Comparison of ENCODE assay signal across 17 cellular contexts in genomic region chr22:39294571-39295468, GRCh38. TPM values are rescaled to one million over a fixed set of nuclear protein-coding genes. Genes with fewer than 3 reads are reported as not detected.
A peak's percentile ranks its signal among the peaks of the same experiment; 100 is the strongest.
DNase-seq lines count a peak whose midpoint lies in the region; ATAC-seq and TF ChIP-seq lines count a peak whose summit lies in the region.
"Had no signal": no experiment of that assay in that cellular context is flagged by ENCODE, and none has a peak within 500 bp of the region (broad histone marks: within the 10 kb centered on the region; RNA-seq: fewer than 3 reads in every experiment).

No MANE protein-coding gene starts in this region.

- ATAC-seq in stimulated activated memory B cell treated with anti-CD40 and anti-IgM and Interleukin-4, amounts not matched to agents 10 μg/mL and 1 μg/mL and 100 μg/mL, for 72 hours, result no peak
- ATAC-seq in HG03039 (IDR thresholded peaks at IDR 0.05; ENCODE audit: unreplicated experiment), result no peak
- no peak for ATAC-seq in GM19463 (IDR thresholded peaks at IDR 0.05; ENCODE audit: unreplicated experiment)
- ATAC-seq: GM23338 had no signal

- H3K4ac ChIP-seq in mesenchymal stem cell (ENCODE audit: low read depth in 1 of 2, low read length in 2 of 2), result peak overlapping the region in 1 of 2 experiments; percentile 37

- H4K91ac ChIP-seq in mesenchymal stem cell (ENCODE audit: low read length), result peak overlapping the region; percentile 78

- peaks cover 8% of the 10 kb centered on the region for H3K27me3 Mint-ChIP-seq in stimulated activated memory B cell treated with anti-CD40 and anti-IgM and Interleukin-4, amounts not matched to agents 10 μg/mL and 1 μg/mL and 100 μg/mL, for 72 hours

- H3K27me3 ChIP-seq in PC-9 (ENCODE audit: insufficient read depth, low read depth) (no peaks in the 10 kb centered on the region), mesenchymal stem cell (ENCODE audit: control insufficient read depth in 1 of 2, insufficient read depth in 1 of 2, low read length in 2 of 2) (peaks cover 0 to 47% of the 10 kb centered on the region in 2 experiments)

- H3K27ac ChIP-seq in C4-2B (peak overlapping the region; percentile 68; the same call in 1 of the 2 replicates), PC-9 (no peak overlapping the region), mesenchymal stem cell (ENCODE audit: low read length, poor library complexity, severe bottlenecking) (no peak overlapping the region)

- H3F3A ChIP-seq in PC-9 (ENCODE audit: insufficient read depth, low read depth), result peaks cover 67% of the 10 kb centered on the region

- DNase-seq in PC-9 (no peak), mesenchymal stem cell (no peak), middle frontal gyrus (ENCODE audit: extremely low spot score, low spot score) (no peak)
- DNase-seq: ACHN, AML-193, COR-L47, HFFc6, Kasumi-1, NCI-H1417, NCI-H1930, NCI-H446, NCI-H69 had no signal

- no peaks in the 10 kb centered on the region for H3K9me2 ChIP-seq in PC-9 (ENCODE audit: insufficient read depth)

- no peak overlapping the region for H3K14ac ChIP-seq in mesenchymal stem cell (ENCODE audit: low read length in 2 of 2)

- H3K36me3 ChIP-seq in PC-9 (ENCODE audit: low read depth) (no peaks in the 10 kb centered on the region), mesenchymal stem cell (ENCODE audit: control insufficient read depth in 1 of 2, insufficient read depth in 2 of 2, low read depth in 1 of 2, low read length in 2 of 2) (no peaks in the 10 kb centered on the region)

- peak overlapping the region in 1 of 2 experiments; percentile 14 for H3K18ac ChIP-seq in mesenchymal stem cell (ENCODE audit: low read depth in 1 of 2, low read length in 2 of 2)

- TF ChIP-seq CTCF in C4-2B (conservative IDR thresholded peaks at IDR 0.05), result no peak
- no peak for TF ChIP-seq CTCF in PC-9 (conservative IDR thresholded peaks at IDR 0.05)

- H2BK12ac ChIP-seq in mesenchymal stem cell (ENCODE audit: low read length in 2 of 2), result peak overlapping the region in 1 of 2 experiments; percentile 27

- no peaks in the 10 kb centered on the region for H3K79me1 ChIP-seq in mesenchymal stem cell (replicated peaks; ENCODE audit: low read length, poor library complexity, severe bottlenecking)

- peak overlapping the region; percentile 4 for H2BK15ac ChIP-seq in mesenchymal stem cell (ENCODE audit: low read depth, poor library complexity, severe bottlenecking)

- peaks cover 79% of the 10 kb centered on the region for H3K4me1 ChIP-seq in PC-9 (replicated peaks; ENCODE audit: insufficient read depth)
- peaks cover 66% of the 10 kb centered on the region for H3K4me1 ChIP-seq in mesenchymal stem cell (ENCODE audit: control insufficient read depth, insufficient read depth, low read depth, low read length)

- H3K9ac ChIP-seq in mesenchymal stem cell (ENCODE audit: low read length), result no peak overlapping the region

- no peak overlapping the region for H2BK5ac ChIP-seq in mesenchymal stem cell (ENCODE audit: low read depth, low read length, poor library complexity, severe bottlenecking)

- H2AFZ ChIP-seq in PC-9 (no peak overlapping the region), mesenchymal stem cell (ENCODE audit: low read depth, low read length) (no peak overlapping the region)
- H2AFZ ChIP-seq: GM23338 had no signal

- no peak overlapping the region for H3K23ac ChIP-seq in mesenchymal stem cell (ENCODE audit: low read length in 2 of 2)

- no peak overlapping the region for H3K4me3 Mint-ChIP-seq in stimulated activated memory B cell treated with anti-CD40 and anti-IgM and Interleukin-4, amounts not matched to agents 10 μg/mL and 1 μg/mL and 100 μg/mL, for 72 hours
- H3K4me3 Mint-ChIP-seq: GM23338, HFFc6 had no signal

- peak overlapping the region; percentile 78 for H3K4me2 ChIP-seq in PC-9
- H3K4me2 ChIP-seq in mesenchymal stem cell (ENCODE audit: low read length, poor library complexity, severe bottlenecking), result no peak overlapping the region
- H3K4me2 ChIP-seq: GM23338 had no signal

- no peak overlapping the region for H4K8ac ChIP-seq in mesenchymal stem cell (ENCODE audit: low read length)

- H2AK5ac ChIP-seq in mesenchymal stem cell (ENCODE audit: low read length, severe bottlenecking), result peak overlapping the region; percentile 72

- H3K36me3 Mint-ChIP-seq in stimulated activated memory B cell treated with anti-CD40 and anti-IgM and Interleukin-4, amounts not matched to agents 10 μg/mL and 1 μg/mL and 100 μg/mL, for 72 hours, result no peaks in the 10 kb centered on the region

- peak overlapping the region; percentile 24 for H3K27ac Mint-ChIP-seq in stimulated activated memory B cell treated with anti-CD40 and anti-IgM and Interleukin-4, amounts not matched to agents 10 μg/mL and 1 μg/mL and 100 μg/mL, for 72 hours
- H3K27ac Mint-ChIP-seq: GM23338, HFFc6 had no signal

- no TSS peak for BruUV-seq in PC-9 (replicated peaks; lab: Mats Ljungman, UMichigan)

- no peaks in the 10 kb centered on the region for H3K79me2 ChIP-seq in PC-9 (ENCODE audit: low read depth)

- POLR2A ChIA-PET in PC-9 (lab: Charles Lee; ENCODE audit: unreplicated experiment), result interaction anchor here (0.6 kb wide), 1 partner anchor 17 kb away, joined by 4 read pairs; no protein-coding TSS in a partner anchor

- no peak overlapping the region for H3K4me3 ChIP-seq in PC-9
- H3K4me3 ChIP-seq in mesenchymal stem cell (ENCODE audit: insufficient read depth in 1 of 2, low read depth in 1 of 2, low read length in 2 of 2), result no peak overlapping the region
- H3K4me3 ChIP-seq: GM23338 had no signal

- intact Hi-C loops in PC-9 (cut with micrococcal nuclease; ENCODE audit: unreplicated experiment), result no loop called here

- no peaks in the 10 kb centered on the region for H3K9me3 Mint-ChIP-seq in stimulated activated memory B cell treated with anti-CD40 and anti-IgM and Interleukin-4, amounts not matched to agents 10 μg/mL and 1 μg/mL and 100 μg/mL, for 72 hours
- H3K9me3 Mint-ChIP-seq: GM23338, HFFc6 had no signal

- H4K20me1 ChIP-seq in PC-9 (ENCODE audit: insufficient read depth), result no peaks in the 10 kb centered on the region

- CTCF ChIA-PET in PC-9 (lab: Charles Lee), result no interaction called here

- WGBS in mesenchymal stem cell, result 92% methylated on average over 16 of the region's 17 CpGs

- H2BK120ac ChIP-seq in mesenchymal stem cell (ENCODE audit: low read depth, low read length), result no peak overlapping the region

- peaks cover 29% of the 10 kb centered on the region for H3K4me1 Mint-ChIP-seq in stimulated activated memory B cell treated with anti-CD40 and anti-IgM and Interleukin-4, amounts not matched to agents 10 μg/mL and 1 μg/mL and 100 μg/mL, for 72 hours

- no peaks in the 10 kb centered on the region for H3K9me3 ChIP-seq in PC-9 (ENCODE audit: insufficient read depth, low read depth)
- H3K9me3 ChIP-seq in mesenchymal stem cell (ENCODE audit: control insufficient read depth, low read length), result no peaks in the 10 kb centered on the region

RNA-seq across cellular contexts. Expression of gene RPL3, which starts 24.6 kb away (rescaled TPM):
- 1,699 and 2,252 TPM in 2 replicates for total RNA-seq in PC-9 (2021)
- polyA plus RNA-seq in mesenchymal stem cell (2013, experiment 1 of 2), result 1,826 TPM
- polyA plus RNA-seq in mesenchymal stem cell (2013, experiment 2 of 2), result 1,787 TPM

RNA-seq across cellular contexts. Expression of gene PDGFB, which starts 50.0 kb away (rescaled TPM):
- 35.5 and 39.7 TPM in 2 replicates for total RNA-seq in PC-9 (2021)
- 3.4 TPM for polyA plus RNA-seq in mesenchymal stem cell (2013, experiment 1 of 2)
- polyA plus RNA-seq in mesenchymal stem cell (2013, experiment 2 of 2), result 3.6 TPM
- total RNA-seq: HFFc6 had no signal

RNA-seq across cellular contexts. Expression of gene SYNGR1, which starts 55.0 kb away (rescaled TPM):
- total RNA-seq in PC-9 (2021), result 12.0 and 19.1 TPM in 2 replicates
- 22.3 TPM for polyA plus RNA-seq in mesenchymal stem cell (2013, experiment 1 of 2)
- 22.9 TPM for polyA plus RNA-seq in mesenchymal stem cell (2013, experiment 2 of 2)
